ENCODE assay signal across 38 cellular contexts in genomic region chr7:102821994-102822747, GRCh38.
"Had no signal": no experiment of that assay in that cellular context is flagged by ENCODE, and none has a peak within 500 bp of the region (broad histone marks: within the 10 kb centered on the region; RNA-seq: fewer than 3 reads in every experiment).

No MANE protein-coding gene starts in this region.

- FAIRE-seq: RCC 7860 had no signal

- H3K27ac ChIP-seq: cardiac muscle cell, PC-9, RWPE1, VCaP had no signal

- H3K9me3 ChIP-seq: ascending aorta, MG63 had no signal

- H3K4me3 ChIP-seq: ascending aorta, cardiac muscle cell, MG63, PC-9 had no signal

- H3K36me3 ChIP-seq: cardiac muscle cell, MG63 had no signal

- H3K27me3 ChIP-seq: ascending aorta, cardiac muscle cell, MG63 had no signal

- ATAC-seq: activated T-cell treated with anti-CD3 and anti-CD28 coated beads, Interleukin-2, amount 50 U/mL, for 72 hours; activated T-helper 17 cell treated with anti-CD3 and anti-CD28 coated beads, Interleukin-2, amount 50 U/mL, for 72 hours; Right ventricle myocardium inferior had no signal

- H3K4me2 ChIP-seq: PC-9 had no signal

- H2AFZ ChIP-seq: PC-9 had no signal

- DNase-seq: activated B cell treated with CpG ODN at 0.5 μM for 24 hours; activated CD4-positive, alpha-beta memory T cell treated with anti-CD3 and anti-CD28 coated beads, Interleukin-2, amount 10 ng/mL, durations not matched to agents 7 days and 5 days; activated CD4-positive, alpha-beta T cell treated with anti-CD3 and anti-CD28 coated beads for 4 hours; activated CD4-positive, CD25-positive, alpha-beta regulatory T cell treated with anti-CD3 and anti-CD28 coated beads, Interleukin-2, amount 50 U/mL, for 72 hours; activated effector memory CD4-positive, alpha-beta T cell treated with anti-CD3 and anti-CD28 coated beads, Interleukin-2, amount 50 U/mL, for 16 hours; activated naive CD4-positive, alpha-beta T cell; activated naive CD4-positive, alpha-beta T cell treated with anti-CD3 and anti-CD28 coated beads, Interleukin-2, amount 50 U/mL, for 16 hours; activated naive CD8-positive, alpha-beta T cell treated with anti-CD3 and anti-CD28 coated beads for 36 hours; activated T-cell treated with anti-CD3 and anti-CD28 coated beads, Interleukin-2, amount 50 U/mL, for 1 hour; activated T-cell treated with anti-CD3 and anti-CD28 coated beads, Interleukin-2, amount 50 U/mL, for 72 hours; amygdala; Kasumi-1; KG1; MG63; NCI-H1048; NCI-H1105 treated with DMSO at 0.1 percent for 48 hours; NCI-H1436; NCI-H1694; NCI-H1930; NCI-H2081 treated with DMSO at 0.1 percent for 48 hours; NCI-H226; NCI-H446 treated with DMSO at 0.1 percent for 48 hours; NCI-H524; NCI-H69; NK-92 treated with Interleukin-12 subunit alpha and Interleukin-12 subunit beta, amount 100 ng/mL, for 24 hours; PC-9; SIG-M5; SW 1271; T-helper 1 cell; T-helper 2 cell; T-helper 9 cell had no signal
